ENCODE assay signal across 2 cellular contexts in genomic region chr12:55736780-55737580, GRCh38.
TF ChIP-seq lines count a peak whose summit lies in the region.

No MANE protein-coding gene starts in this region.

TF ChIP-seq in SK-N-SH, 30 proteins besides CTCF, POLR2A, EP300 and RAD21:
- TF ChIP-seq SMC3 (IDR thresholded peaks at IDR 0.05; ENCODE audit: low read depth, low read length) (peak; percentile 94), MAX (IDR thresholded peaks at IDR 0.05; ENCODE audit: low read depth) (no peak)

TF ChIP-seq in GM12878, 131 proteins besides CTCF, POLR2A, EP300 and RAD21:
- TF ChIP-seq RELA (IDR thresholded peaks at IDR 0.05; ENCODE audit: borderline replicate concordance, partially characterized antibody): peak; percentile 36
- no peak for TF ChIP-seq ATF2 (IDR thresholded peaks at IDR 0.05; ENCODE audit: low read length)
- peak; percentile 57 for TF ChIP-seq IKZF1 (conservative IDR thresholded peaks at IDR 0.05)
- TF ChIP-seq POU2F2 (IDR thresholded peaks at IDR 0.05; ENCODE audit: borderline replicate concordance, low read depth, low read length): no peak
- TF ChIP-seq RB1 (IDR thresholded peaks at IDR 0.05; ENCODE audit: borderline replicate concordance): peak; percentile 52; the same call in 1 of the 2 replicates
- 0 out of 2 replicates have a peak, but pooled peaks have one; percentile 22 for TF ChIP-seq MLLT1 (IDR thresholded peaks at IDR 0.05)
- TF ChIP-seq NBN (IDR thresholded peaks at IDR 0.05): peak; percentile 58; the same call in 1 of the 2 replicates
- no peak for TF ChIP-seq ZNF217 (IDR thresholded peaks at IDR 0.05)
- TF ChIP-seq EED (IDR thresholded peaks at IDR 0.05; ENCODE audit: low read depth): 0 out of 2 replicates have a peak, but pooled peaks have one; percentile 37
- peak; percentile 79 for TF ChIP-seq YY1 (IDR thresholded peaks at IDR 0.05; ENCODE audit: low read depth, low read length)
- no peak for TF ChIP-seq RELB (IDR thresholded peaks at IDR 0.05; ENCODE audit: low read depth)
- TF ChIP-seq SRF (IDR thresholded peaks at IDR 0.05; ENCODE audit: low read depth in 2 of 2, low read length in 2 of 2): 0 out of 4 replicates have a peak, but pooled peaks of 1 of the 2 experiments have one; percentile 14
- no peak for TF ChIP-seq TCF7 (IDR thresholded peaks at IDR 0.05; ENCODE audit: borderline replicate concordance)
- TF ChIP-seq HSF1 (IDR thresholded peaks at IDR 0.05; ENCODE audit: low read depth, low read length): no peak
- no peak for TF ChIP-seq CHD1 (IDR thresholded peaks at IDR 0.05; ENCODE audit: low read depth, low read length)
- 0 out of 2 replicates have a peak, but pooled peaks have one; percentile 23 for TF ChIP-seq TCF3 (IDR thresholded peaks at IDR 0.05; ENCODE audit: borderline replicate concordance, insufficient read depth, low read depth, low read length)
- peak; percentile 91 for TF ChIP-seq SMC3 (IDR thresholded peaks at IDR 0.05; ENCODE audit: borderline replicate concordance, low read length)
- no peak for TF ChIP-seq PML (IDR thresholded peaks at IDR 0.05; ENCODE audit: low read length)
- TF ChIP-seq KDM1A (IDR thresholded peaks at IDR 0.05; ENCODE audit: borderline replicate concordance): no peak
- TF ChIP-seq BHLHE40 (IDR thresholded peaks at IDR 0.05; ENCODE audit: borderline replicate concordance in 1 of 2, low read depth in 2 of 2, low read length in 1 of 2): peak in 1 of 2 experiments; percentile 41; a peak in 1 of 4 replicates
- 0 out of 2 replicates have a peak, but pooled peaks have one; percentile 19 for TF ChIP-seq RUNX3 (IDR thresholded peaks at IDR 0.05; ENCODE audit: low read length)
- no peak for TF ChIP-seq YBX1 (IDR thresholded peaks at IDR 0.05)
- peak; percentile 38 to 66; a peak in 3 of 4 replicates for TF ChIP-seq IKZF2 (IDR thresholded peaks at IDR 0.05)
- no peak for TF ChIP-seq MTA3 (IDR thresholded peaks at IDR 0.05; ENCODE audit: borderline replicate concordance, low read length)
- no peak for TF ChIP-seq MYC (IDR thresholded peaks at IDR 0.05; ENCODE audit: insufficient read depth, insufficient read length, insufficient replicate concordance, low read length, severe bottlenecking)
- no peak for TF ChIP-seq ATF7 (IDR thresholded peaks at IDR 0.05; ENCODE audit: low read depth)
- no peak for TF ChIP-seq SKIL (IDR thresholded peaks at IDR 0.05; ENCODE audit: low read depth, poor library complexity, severe bottlenecking)
- no peak for TF ChIP-seq ZNF622 (IDR thresholded peaks at IDR 0.05)
- no peak for TF ChIP-seq ZNF24 (IDR thresholded peaks at IDR 0.05)
- no peak for TF ChIP-seq PAX5 (IDR thresholded peaks at IDR 0.05; ENCODE audit: borderline replicate concordance, low read depth, low read length)
- TF ChIP-seq TCF12 (IDR thresholded peaks at IDR 0.05; ENCODE audit: low read depth, low read length): peak; percentile 51; the same call in 1 of the 2 replicates
- no peak for TF ChIP-seq ZBTB40 (IDR thresholded peaks at IDR 0.05; ENCODE audit: borderline replicate concordance)
